ENCODE assay signal across 1 cellular context in the genomic region with DNA sequence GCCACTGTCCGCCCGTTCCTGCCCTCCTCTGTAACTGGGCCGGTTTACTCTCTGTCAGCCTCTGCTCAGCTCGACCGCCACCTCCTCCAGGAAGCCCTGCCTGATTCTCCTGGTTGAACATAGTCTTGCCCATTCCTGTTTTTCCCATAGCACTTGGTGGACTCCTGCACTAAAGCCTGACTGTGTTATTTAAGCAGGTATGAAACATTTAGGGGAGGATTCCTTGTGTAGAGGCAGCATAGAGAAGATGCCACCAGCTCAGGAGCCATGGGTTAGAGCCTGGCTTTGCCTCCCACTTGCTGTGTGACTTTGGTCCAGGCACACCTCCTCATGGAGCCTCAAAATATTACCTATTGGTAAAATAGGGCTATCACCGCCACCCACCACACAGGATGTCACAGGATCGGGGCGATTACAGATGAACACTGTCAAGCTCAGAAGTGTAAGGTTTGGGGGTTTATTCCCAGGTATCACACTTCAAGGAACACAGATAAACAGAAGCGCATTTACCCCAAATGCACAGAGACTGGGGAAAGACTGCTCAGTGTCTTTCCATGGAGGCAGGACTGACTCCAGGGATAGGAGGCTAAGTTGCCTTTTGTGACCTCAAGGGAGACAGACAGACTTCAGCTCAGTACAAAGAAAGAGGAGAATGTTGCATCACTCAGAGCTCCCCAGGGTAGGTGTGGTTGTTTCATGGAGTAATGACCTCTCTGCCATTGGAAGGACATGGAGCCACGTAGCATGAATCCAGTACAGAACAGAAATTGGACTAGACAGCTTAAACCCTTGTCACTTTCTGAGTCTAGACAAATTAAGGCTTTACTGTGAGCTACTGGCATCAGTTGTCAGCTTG.
TF ChIP-seq lines count a peak whose summit lies in the region.

No MANE protein-coding gene starts in this region.

TF ChIP-seq in GM23338, 12 proteins besides CTCF, POLR2A, EP300 and RAD21 (continued from another document):
- TF ChIP-seq, protein P1, sequence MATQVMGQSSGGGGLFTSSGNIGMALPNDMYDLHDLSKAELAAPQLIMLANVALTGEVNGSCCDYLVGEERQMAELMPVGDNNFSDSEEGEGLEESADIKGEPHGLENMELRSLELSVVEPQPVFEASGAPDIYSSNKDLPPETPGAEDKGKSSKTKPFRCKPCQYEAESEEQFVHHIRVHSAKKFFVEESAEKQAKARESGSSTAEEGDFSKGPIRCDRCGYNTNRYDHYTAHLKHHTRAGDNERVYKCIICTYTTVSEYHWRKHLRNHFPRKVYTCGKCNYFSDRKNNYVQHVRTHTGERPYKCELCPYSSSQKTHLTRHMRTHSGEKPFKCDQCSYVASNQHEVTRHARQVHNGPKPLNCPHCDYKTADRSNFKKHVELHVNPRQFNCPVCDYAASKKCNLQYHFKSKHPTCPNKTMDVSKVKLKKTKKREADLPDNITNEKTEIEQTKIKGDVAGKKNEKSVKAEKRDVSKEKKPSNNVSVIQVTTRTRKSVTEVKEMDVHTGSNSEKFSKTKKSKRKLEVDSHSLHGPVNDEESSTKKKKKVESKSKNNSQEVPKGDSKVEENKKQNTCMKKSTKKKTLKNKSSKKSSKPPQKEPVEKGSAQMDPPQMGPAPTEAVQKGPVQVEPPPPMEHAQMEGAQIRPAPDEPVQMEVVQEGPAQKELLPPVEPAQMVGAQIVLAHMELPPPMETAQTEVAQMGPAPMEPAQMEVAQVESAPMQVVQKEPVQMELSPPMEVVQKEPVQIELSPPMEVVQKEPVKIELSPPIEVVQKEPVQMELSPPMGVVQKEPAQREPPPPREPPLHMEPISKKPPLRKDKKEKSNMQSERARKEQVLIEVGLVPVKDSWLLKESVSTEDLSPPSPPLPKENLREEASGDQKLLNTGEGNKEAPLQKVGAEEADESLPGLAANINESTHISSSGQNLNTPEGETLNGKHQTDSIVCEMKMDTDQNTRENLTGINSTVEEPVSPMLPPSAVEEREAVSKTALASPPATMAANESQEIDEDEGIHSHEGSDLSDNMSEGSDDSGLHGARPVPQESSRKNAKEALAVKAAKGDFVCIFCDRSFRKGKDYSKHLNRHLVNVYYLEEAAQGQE (IDR thresholded peaks at IDR 0.05; ENCODE audit: unreplicated experiment), result no peak
- no peak for TF ChIP-seq EZH2 (IDR thresholded peaks at IDR 0.05; ENCODE audit: low read depth, unreplicated experiment)
- TF ChIP-seq EZH2phosphoT487 (IDR thresholded peaks at IDR 0.05; ENCODE audit: unreplicated experiment), result no peak
- TF ChIP-seq CREB1 (CRISPR knock-in tag; IDR thresholded peaks at IDR 0.05; ENCODE audit: low read depth), result no peak
